2 cellular contexts compared by ENCODE assay signal in genomic region chr9:22913518-22913917, GRCh38.
TF ChIP-seq lines count a peak whose summit lies in the region.

No MANE protein-coding gene starts in this region.

TF ChIP-seq in WTC11, 78 proteins besides CTCF, POLR2A, EP300 and RAD21 (continued from another document):
- TF ChIP-seq, protein P1, sequence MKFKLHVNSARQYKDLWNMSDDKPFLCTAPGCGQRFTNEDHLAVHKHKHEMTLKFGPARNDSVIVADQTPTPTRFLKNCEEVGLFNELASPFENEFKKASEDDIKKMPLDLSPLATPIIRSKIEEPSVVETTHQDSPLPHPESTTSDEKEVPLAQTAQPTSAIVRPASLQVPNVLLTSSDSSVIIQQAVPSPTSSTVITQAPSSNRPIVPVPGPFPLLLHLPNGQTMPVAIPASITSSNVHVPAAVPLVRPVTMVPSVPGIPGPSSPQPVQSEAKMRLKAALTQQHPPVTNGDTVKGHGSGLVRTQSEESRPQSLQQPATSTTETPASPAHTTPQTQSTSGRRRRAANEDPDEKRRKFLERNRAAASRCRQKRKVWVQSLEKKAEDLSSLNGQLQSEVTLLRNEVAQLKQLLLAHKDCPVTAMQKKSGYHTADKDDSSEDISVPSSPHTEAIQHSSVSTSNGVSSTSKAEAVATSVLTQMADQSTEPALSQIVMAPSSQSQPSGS (CRISPR knock-in tag; IDR thresholded peaks at IDR 0.05; ENCODE audit: borderline replicate concordance, low read depth): no peak
- TF ChIP-seq SMAD4 (CRISPR knock-in tag; IDR thresholded peaks at IDR 0.05): no peak

TF ChIP-seq in SK-N-SH treated with all-trans-retinoic acid at 6 μM for 48 hours, 23 proteins besides CTCF, POLR2A, EP300 and RAD21 (continued from another document):
- TF ChIP-seq ZFP30 (CRISPR knock-in tag; IDR thresholded peaks at IDR 0.05): no peak
- no peak for TF ChIP-seq ZFP3 (CRISPR knock-in tag; IDR thresholded peaks at IDR 0.05)
- TF ChIP-seq PATZ1 (CRISPR knock-in tag; IDR thresholded peaks at IDR 0.05; ENCODE audit: borderline replicate concordance): no peak
- TF ChIP-seq CSDC2 (CRISPR knock-in tag; IDR thresholded peaks at IDR 0.05): no peak
- no peak for TF ChIP-seq SNAI2 (CRISPR knock-in tag; IDR thresholded peaks at IDR 0.05)
- no peak for TF ChIP-seq ZC3H10 (CRISPR knock-in tag; IDR thresholded peaks at IDR 0.05)
- TF ChIP-seq PPARA (CRISPR knock-in tag; IDR thresholded peaks at IDR 0.05; ENCODE audit: borderline replicate concordance): no peak
- TF ChIP-seq, protein P2, sequence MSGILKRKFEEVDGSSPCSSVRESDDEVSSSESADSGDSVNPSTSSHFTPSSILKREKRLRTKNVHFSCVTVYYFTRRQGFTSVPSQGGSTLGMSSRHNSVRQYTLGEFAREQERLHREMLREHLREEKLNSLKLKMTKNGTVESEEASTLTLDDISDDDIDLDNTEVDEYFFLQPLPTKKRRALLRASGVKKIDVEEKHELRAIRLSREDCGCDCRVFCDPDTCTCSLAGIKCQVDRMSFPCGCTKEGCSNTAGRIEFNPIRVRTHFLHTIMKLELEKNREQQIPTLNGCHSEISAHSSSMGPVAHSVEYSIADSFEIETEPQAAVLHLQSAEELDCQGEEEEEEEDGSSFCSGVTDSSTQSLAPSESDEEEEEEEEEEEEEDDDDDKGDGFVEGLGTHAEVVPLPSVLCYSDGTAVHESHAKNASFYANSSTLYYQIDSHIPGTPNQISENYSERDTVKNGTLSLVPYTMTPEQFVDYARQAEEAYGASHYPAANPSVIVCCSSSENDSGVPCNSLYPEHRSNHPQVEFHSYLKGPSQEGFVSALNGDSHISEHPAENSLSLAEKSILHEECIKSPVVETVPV (CRISPR knock-in tag; IDR thresholded peaks at IDR 0.05): no peak
- no peak for TF ChIP-seq ISL1 (CRISPR knock-in tag; IDR thresholded peaks at IDR 0.05)
- no peak for TF ChIP-seq BACH2 (CRISPR knock-in tag; IDR thresholded peaks at IDR 0.05; ENCODE audit: borderline replicate concordance)
- TF ChIP-seq RARB (CRISPR knock-in tag; IDR thresholded peaks at IDR 0.05): no peak
- no peak for TF ChIP-seq ZNF70 (CRISPR knock-in tag; IDR thresholded peaks at IDR 0.05)
- no peak for TF ChIP-seq ARNTL (CRISPR knock-in tag; IDR thresholded peaks at IDR 0.05; ENCODE audit: borderline replicate concordance, low read depth)
- no peak for TF ChIP-seq TOX (CRISPR knock-in tag; IDR thresholded peaks at IDR 0.05; ENCODE audit: borderline replicate concordance)
